In the genomic region with DNA sequence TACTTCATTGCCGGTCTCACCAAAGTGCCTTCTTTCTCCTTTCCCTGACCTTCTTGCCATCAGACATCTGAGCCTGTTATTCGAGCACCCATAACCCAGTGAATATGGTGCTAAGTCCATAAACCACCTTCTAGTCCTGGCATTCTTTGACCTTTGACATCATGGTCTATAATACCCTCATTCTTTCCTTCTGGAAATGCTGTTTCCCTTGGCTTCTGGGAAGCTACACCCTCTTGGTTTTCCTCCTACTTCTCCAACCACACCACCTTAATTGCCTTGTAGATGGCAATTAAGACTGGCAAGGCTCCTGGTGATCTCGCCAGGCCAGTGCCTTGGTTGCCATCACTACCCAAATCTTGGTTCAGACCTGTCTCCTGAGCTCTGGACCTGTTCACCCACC, we compare ENCODE assay signal across 1 cellular context.
TF ChIP-seq lines count a peak whose summit lies in the region.

No MANE protein-coding gene starts in this region.

TF ChIP-seq in IMR-90, 13 proteins besides CTCF, POLR2A, EP300 and RAD21:
- no peak for TF ChIP-seq NFE2L2 (IDR thresholded peaks at IDR 0.05; ENCODE audit: low read depth, low read length)
- TF ChIP-seq BHLHE40 (IDR thresholded peaks at IDR 0.05; ENCODE audit: low read depth, low read length), result no peak
- TF ChIP-seq, protein P1, sequence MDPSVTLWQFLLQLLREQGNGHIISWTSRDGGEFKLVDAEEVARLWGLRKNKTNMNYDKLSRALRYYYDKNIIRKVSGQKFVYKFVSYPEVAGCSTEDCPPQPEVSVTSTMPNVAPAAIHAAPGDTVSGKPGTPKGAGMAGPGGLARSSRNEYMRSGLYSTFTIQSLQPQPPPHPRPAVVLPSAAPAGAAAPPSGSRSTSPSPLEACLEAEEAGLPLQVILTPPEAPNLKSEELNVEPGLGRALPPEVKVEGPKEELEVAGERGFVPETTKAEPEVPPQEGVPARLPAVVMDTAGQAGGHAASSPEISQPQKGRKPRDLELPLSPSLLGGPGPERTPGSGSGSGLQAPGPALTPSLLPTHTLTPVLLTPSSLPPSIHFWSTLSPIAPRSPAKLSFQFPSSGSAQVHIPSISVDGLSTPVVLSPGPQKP (IDR thresholded peaks at IDR 0.05; ENCODE audit: borderline replicate concordance, low read depth, low read length), result no peak
- no peak for TF ChIP-seq MXI1 (IDR thresholded peaks at IDR 0.05; ENCODE audit: borderline replicate concordance, low read depth, low read length)
- TF ChIP-seq CHD1 (IDR thresholded peaks at IDR 0.05; ENCODE audit: low read depth, low read length), result no peak
- no peak for TF ChIP-seq MAZ (IDR thresholded peaks at IDR 0.05; ENCODE audit: borderline replicate concordance, low read depth, low read length)
- no peak for TF ChIP-seq SMC3 (IDR thresholded peaks at IDR 0.05; ENCODE audit: low read depth, low read length)
- no peak for TF ChIP-seq MAFK (IDR thresholded peaks at IDR 0.05; ENCODE audit: low read depth, low read length)
- no peak for TF ChIP-seq CEBPB (IDR thresholded peaks at IDR 0.05; ENCODE audit: low read depth, low read length)
- TF ChIP-seq RFX5 (IDR thresholded peaks at IDR 0.05; ENCODE audit: low read depth, low read length), result no peak
- no peak for TF ChIP-seq FOS (IDR thresholded peaks at IDR 0.05; ENCODE audit: low read depth, low read length)
